In genomic region chr9:34603610-34604231, GRCh38 we compare ENCODE assay signal across 8 cellular contexts. TPM values are rescaled to one million over a fixed set of nuclear protein-coding genes. Genes with fewer than 3 reads are reported as not detected.
DNase-seq lines count a peak whose midpoint lies in the region; ATAC-seq and TF ChIP-seq lines count a peak whose summit lies in the region.

No MANE protein-coding gene starts in this region.

- no peak overlapping the region for H3K4me2 ChIP-seq in KMS-11
- no peak overlapping the region for H3K4me2 ChIP-seq in neuronal stem cell (ENCODE audit: insufficient read depth, low read length, poor library complexity, severe bottlenecking)

- H3K9me3 ChIP-seq in Peyer's patch: no peaks in the 10 kb centered on the region
- no peaks in the 10 kb centered on the region for H3K9me3 ChIP-seq in neuronal stem cell (replicated peaks in 1 of 2; ENCODE audit: control insufficient read depth in 2 of 2, insufficient read depth in 1 of 2, low read depth in 1 of 2, low read length in 2 of 2)
- no peaks in the 10 kb centered on the region for H3K9me3 ChIP-seq in suprapubic skin

- no peak overlapping the region for H4K8ac ChIP-seq in neuronal stem cell (ENCODE audit: low read depth, low read length)

- no peak overlapping the region for H3K4ac ChIP-seq in neuronal stem cell (ENCODE audit: low read length)

- H3K4me3 ChIP-seq in KMS-11 (IDR thresholded peaks at IDR 0.05; ENCODE audit: insufficient read depth, low read depth, low read length) (no peak overlapping the region), Peyer's patch (no peak overlapping the region), fibroblast of pulmonary artery (replicated peaks; ENCODE audit: low read depth, low read length) (no peak overlapping the region), neuronal stem cell (ENCODE audit: low read length in 2 of 2) (no peak overlapping the region), suprapubic skin (no peak overlapping the region)

- no CpG with 5 or more reads among the region's 4 CpGs for WGBS in neuronal stem cell (ENCODE audit: extremely low coverage in 2 of 2, insufficient read length in 2 of 2, insufficient replicate concordance in 1 of 2), 2 donors
- WGBS in suprapubic skin: 59% methylated on average over 4 of the region's 4 CpGs

- H3K4me1 ChIP-seq in KMS-11 (ENCODE audit: low read depth, poor library complexity, severe bottlenecking) (no peaks in the 10 kb centered on the region), Peyer's patch (peaks cover 0 to 9% (median 0%) of the 10 kb centered on the region in 4 donors), neuronal stem cell (ENCODE audit: control insufficient read depth in 2 of 2, insufficient read depth in 1 of 2, low read depth in 1 of 2, low read length in 2 of 2) (peaks cover 4 to 15% of the 10 kb centered on the region in 2 donors), suprapubic skin (peaks cover 8% of the 10 kb centered on the region)

- no peaks in the 10 kb centered on the region for H3K27me3 Mint-ChIP-seq in activated T-cell treated with anti-CD3 and anti-CD28 coated beads, Interleukin-2, amount 50 U/mL, for 72 hours (ENCODE audit: low read depth)

- H2BK120ac ChIP-seq in neuronal stem cell (ENCODE audit: low read depth, low read length): no peak overlapping the region

- no peaks in the 10 kb centered on the region for H3K36me3 Mint-ChIP-seq in activated T-cell treated with anti-CD3 and anti-CD28 coated beads, Interleukin-2, amount 50 U/mL, for 72 hours (ENCODE audit: insufficient read depth in 2 of 2)

- TF ChIP-seq CTCF in KMS-11 (conservative IDR thresholded peaks at IDR 0.05; ENCODE audit: low read depth, low read length): peak; percentile 92
- peak; percentile 84 to 93 (median 92) for TF ChIP-seq CTCF in Peyer's patch (IDR thresholded peaks at IDR 0.05)
- peak; percentile 96 for TF ChIP-seq CTCF in fibroblast of pulmonary artery (IDR thresholded peaks at IDR 0.05; ENCODE audit: low read length, missing control alignments)
- peak; percentile 83 to 92 for TF ChIP-seq CTCF in suprapubic skin (IDR thresholded peaks at IDR 0.05)

- H3K27ac ChIP-seq in KMS-11 (no peak overlapping the region), Peyer's patch (no peak overlapping the region), neuronal stem cell (replicated peaks; ENCODE audit: low read length) (no peak overlapping the region), suprapubic skin (no peak overlapping the region)

- H4K91ac ChIP-seq in neuronal stem cell (ENCODE audit: low read depth, low read length, poor library complexity): no peak overlapping the region

- no peak for TF ChIP-seq EP300 in suprapubic skin (IDR thresholded peaks at IDR 0.05)

- no peak overlapping the region for H3K14ac ChIP-seq in neuronal stem cell (ENCODE audit: low read length)

- no peaks in the 10 kb centered on the region for H3K79me2 ChIP-seq in KMS-11 (ENCODE audit: insufficient read depth, low read depth)

- no peaks in the 10 kb centered on the region; the same call in 1 of the 2 replicates for H3K27me3 ChIP-seq in KMS-11 (ENCODE audit: insufficient read depth, low read depth)
- no peaks in the 10 kb centered on the region for H3K27me3 ChIP-seq in Peyer's patch
- peaks cover 0 to 8% (median 0%) of the 10 kb centered on the region in 3 experiments for H3K27me3 ChIP-seq in neuronal stem cell (ENCODE audit: control insufficient read depth in 3 of 3, insufficient read depth in 3 of 3, low read depth in 1 of 3, low read length in 3 of 3)
- H3K27me3 ChIP-seq in suprapubic skin: no peaks in the 10 kb centered on the region

- H3K27ac Mint-ChIP-seq in activated T-cell treated with anti-CD3 and anti-CD28 coated beads, Interleukin-2, amount 50 U/mL, for 72 hours: no peak overlapping the region

- no peak overlapping the region for H2BK15ac ChIP-seq in neuronal stem cell (ENCODE audit: low read length)

- no peaks in the 10 kb centered on the region for H3K79me1 ChIP-seq in neuronal stem cell (ENCODE audit: low read depth, low read length)

- TF ChIP-seq POLR2A in Peyer's patch (IDR thresholded peaks at IDR 0.05) (no peak), suprapubic skin (IDR thresholded peaks at IDR 0.05) (no peak)

- no peak overlapping the region for H3K4me3 Mint-ChIP-seq in activated T-cell treated with anti-CD3 and anti-CD28 coated beads, Interleukin-2, amount 50 U/mL, for 72 hours

- DNase-seq in AG20443 (ENCODE audit: low spot score): peak; percentile 90
- DNase-seq in Peyer's patch: peak; percentile 83 to 94 (median 84)
- DNase-seq in activated T-cell treated with anti-CD3 and anti-CD28 coated beads, Interleukin-2, amount 50 U/mL, for 72 hours: peak; percentile 80 to 82
- peak; percentile 79 for DNase-seq in fibroblast of pulmonary artery (ENCODE audit: low read depth)
- DNase-seq in neuronal stem cell (ENCODE audit: low spot score): peak; percentile 86
- peak in 1 of 2 donors; percentile 90 for DNase-seq in suprapubic skin (ENCODE audit: low spot score in 2 of 2)

- H2BK12ac ChIP-seq in neuronal stem cell (ENCODE audit: low read length): no peak overlapping the region

- H3K23ac ChIP-seq in neuronal stem cell (ENCODE audit: low read depth, low read length, poor library complexity): no peak overlapping the region

- no peak overlapping the region for H3K18ac ChIP-seq in neuronal stem cell (ENCODE audit: low read length)

- no peaks in the 10 kb centered on the region for H3K36me3 ChIP-seq in KMS-11 (ENCODE audit: insufficient read depth)
- H3K36me3 ChIP-seq in Peyer's patch: no peaks in the 10 kb centered on the region
- no peaks in the 10 kb centered on the region for H3K36me3 ChIP-seq in neuronal stem cell (replicated peaks in 1 of 2; ENCODE audit: control insufficient read depth in 2 of 2, insufficient read depth in 2 of 2, low read length in 2 of 2)
- H3K36me3 ChIP-seq in suprapubic skin: no peaks in the 10 kb centered on the region

- no peak overlapping the region for H2AK5ac ChIP-seq in neuronal stem cell (ENCODE audit: low read depth, low read length)

- H4K20me1 ChIP-seq in KMS-11 (ENCODE audit: insufficient read depth): no peaks in the 10 kb centered on the region

- no peaks in the 10 kb centered on the region for H3K4me1 Mint-ChIP-seq in activated T-cell treated with anti-CD3 and anti-CD28 coated beads, Interleukin-2, amount 50 U/mL, for 72 hours (ENCODE audit: low read depth)

- H2AFZ ChIP-seq in KMS-11 (ENCODE audit: low read depth) (no peak overlapping the region), neuronal stem cell (ENCODE audit: low read length) (no peak overlapping the region)

- H3K9ac ChIP-seq in KMS-11 (no peak overlapping the region), neuronal stem cell (ENCODE audit: low read depth, low read length, poor library complexity) (no peak overlapping the region)

- peak; percentile 78 for ATAC-seq in GM19043 (IDR thresholded peaks at IDR 0.05; ENCODE audit: low read depth, unreplicated experiment)
- peak; percentile 88 to 89 for ATAC-seq in activated T-cell treated with anti-CD3 and anti-CD28 coated beads, Interleukin-2, amount 50 U/mL, for 72 hours (replicated peaks in 1 of 2)

- no peaks in the 10 kb centered on the region for H3K9me3 Mint-ChIP-seq in activated T-cell treated with anti-CD3 and anti-CD28 coated beads, Interleukin-2, amount 50 U/mL, for 72 hours

- H2BK5ac ChIP-seq in neuronal stem cell (ENCODE audit: low read length): no peak overlapping the region

RNA-seq across cellular contexts. Expression of gene RPP25L, which starts 8.2 kb away (rescaled TPM):
- 10 to 100 TPM; 28.9 to 83.5 (median 54.8) TPM for total RNA-seq in Peyer's patch
- total RNA-seq in activated T-cell treated with anti-CD3 and anti-CD28 coated beads, Interleukin-2, amount 50 U/mL, for 72 hours: 10 to 100 TPM; 25.0 to 31.8 TPM
- polyA plus RNA-seq in neuronal stem cell (2013, experiment 1 of 2): 53.6 TPM
- 52.2 TPM for polyA plus RNA-seq in neuronal stem cell (2013, experiment 2 of 2)
- 10 to 100 TPM; 20.3 to 50.4 (median 25.1) TPM for total RNA-seq in suprapubic skin

RNA-seq across cellular contexts. Expression of gene CNTFR, which starts 14.2 kb away (rescaled TPM):
- total RNA-seq in Peyer's patch (10 to 100 TPM in 3 of 4 donors, 1 to 10 TPM in 1; 1.7 to 24.6 (median 15.6) TPM), suprapubic skin (1 to 10 TPM; 5.0 to 9.1 (median 5.7) TPM)
- not detected for total RNA-seq in activated T-cell treated with anti-CD3 and anti-CD28 coated beads, Interleukin-2, amount 50 U/mL, for 72 hours
- polyA plus RNA-seq in neuronal stem cell (2013, experiment 1 of 2): 127 TPM
- polyA plus RNA-seq in neuronal stem cell (2013, experiment 2 of 2): 126 TPM

RNA-seq across cellular contexts. Expression of gene DCTN3, which starts 16.6 kb away (rescaled TPM):
- total RNA-seq in Peyer's patch: 10 to 100 TPM; 37.4 to 70.1 (median 47.5) TPM
- 10 to 100 TPM; 75.6 to 79.2 TPM for total RNA-seq in activated T-cell treated with anti-CD3 and anti-CD28 coated beads, Interleukin-2, amount 50 U/mL, for 72 hours
- 135 TPM for polyA plus RNA-seq in neuronal stem cell (2013, experiment 1 of 2)
- 139 TPM for polyA plus RNA-seq in neuronal stem cell (2013, experiment 2 of 2)
- 100 to 1,000 TPM in 3 of 4 donors, 10 to 100 TPM in 1; 61.2 to 136 (median 121) TPM for total RNA-seq in suprapubic skin

RNA-seq across cellular contexts. Expression of gene ARID3C, which starts 25.1 kb away (rescaled TPM):
- under 1 TPM in 1 of 4 donors, not detected in 3; 0.53 TPM for total RNA-seq in Peyer's patch
- total RNA-seq in activated T-cell treated with anti-CD3 and anti-CD28 coated beads, Interleukin-2, amount 50 U/mL, for 72 hours: under 1 TPM; 0.16 to 0.29 TPM
- 19.3 TPM for polyA plus RNA-seq in neuronal stem cell (2013, experiment 1 of 2)
- 19.1 TPM for polyA plus RNA-seq in neuronal stem cell (2013, experiment 2 of 2)
- 1 to 10 TPM in 1 of 4 donors, under 1 TPM in 3; 0.34 to 2.0 (median 0.50) TPM for total RNA-seq in suprapubic skin

RNA-seq across cellular contexts. Expression of gene SIGMAR1, which starts 33.9 kb away (rescaled TPM):
- total RNA-seq in Peyer's patch (100 to 1,000 TPM in 3 of 4 donors, 10 to 100 TPM in 1; 63.5 to 138 (median 111) TPM), suprapubic skin (100 to 1,000 TPM in 3 of 4 donors, 10 to 100 TPM in 1; 78.5 to 111 (median 109) TPM)
- total RNA-seq in activated T-cell treated with anti-CD3 and anti-CD28 coated beads, Interleukin-2, amount 50 U/mL, for 72 hours: 10 to 100 TPM; 44.2 to 61.0 TPM
- polyA plus RNA-seq in neuronal stem cell (2013, experiment 1 of 2): 108 TPM
- 104 TPM for polyA plus RNA-seq in neuronal stem cell (2013, experiment 2 of 2)
